Comparison of ENCODE assay signal across 9 cellular contexts in the genomic region with DNA sequence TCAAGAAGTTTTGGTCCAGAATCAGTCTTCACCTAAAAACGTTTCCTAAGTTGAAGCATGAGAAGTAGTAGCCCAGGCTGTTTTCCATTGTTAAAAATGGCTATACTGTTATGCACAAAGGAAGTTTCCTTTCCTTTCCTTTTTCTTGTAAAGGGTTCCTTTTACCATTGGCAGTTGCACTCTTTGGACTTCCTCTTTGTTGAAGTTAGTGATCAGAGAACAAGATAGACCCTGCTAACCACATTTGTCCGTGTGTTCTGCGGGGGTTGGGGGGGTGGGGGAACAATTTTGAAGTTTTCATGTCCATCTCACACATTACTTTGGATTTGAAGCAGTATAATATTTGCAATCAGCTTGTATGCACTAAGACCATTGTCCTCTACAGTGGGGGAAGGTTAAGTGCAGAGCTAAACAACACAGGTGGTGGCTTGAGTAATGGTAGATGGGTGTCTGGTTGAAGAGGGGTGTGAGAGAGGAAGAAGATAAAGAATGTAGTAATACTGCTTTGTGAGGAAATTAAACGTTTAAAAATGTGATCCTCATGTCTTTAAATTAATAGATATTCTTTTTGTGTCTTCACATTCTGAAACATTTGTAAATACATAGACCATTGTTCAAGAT. TPM values are rescaled to one million over a fixed set of nuclear protein-coding genes. Genes with fewer than 3 reads are reported as not detected.
DNase-seq lines count a peak whose midpoint lies in the region; ATAC-seq and TF ChIP-seq lines count a peak whose summit lies in the region.
"Had no signal": no experiment of that assay in that cellular context is flagged by ENCODE, and none has a peak within 500 bp of the region (broad histone marks: within the 10 kb centered on the region; RNA-seq: fewer than 3 reads in every experiment).

No MANE protein-coding gene starts in this region.

- H3K4me3 Mint-ChIP-seq in naive thymus-derived CD4-positive, alpha-beta T cell, result peak overlapping the region in 5 of 10 donors; percentile 55 to 87 (median 63)

- CTCF ChIA-PET in AG04449 (lab: Yijun Ruan, JAX), result interaction anchor here (0.9 to 2.2 kb wide), 5 partner anchors 9 to 191 kb away, joined by 3 to 9 read pairs (median 7); no protein-coding TSS in a partner anchor
- CTCF ChIA-PET in mammary epithelial cell (lab: Charles Lee; ENCODE audit: low non-redundant PET), result no interaction called here
- CTCF ChIA-PET in naive thymus-derived CD4-positive, alpha-beta T cell (lab: Charles Lee), result no interaction called here

- H3K79me2 ChIP-seq in Loucy (ENCODE audit: insufficient read depth, low read length) (no peaks in the 10 kb centered on the region), mammary epithelial cell (ENCODE audit: insufficient read depth, low read length) (peaks cover 60% of the 10 kb centered on the region)

- no peaks in the 10 kb centered on the region for H3K9me2 ChIP-seq in Loucy (replicated peaks; ENCODE audit: low read depth, low read length)

- H3K27ac ChIP-seq in mammary epithelial cell (ENCODE audit: insufficient read depth, low read depth, low read length), result peak overlapping the region; percentile 23
- H3K27ac ChIP-seq in naive thymus-derived CD4-positive, alpha-beta T cell (ENCODE audit: low read depth, low read length), result no peak overlapping the region

- in situ Hi-C loops in mammary epithelial cell (cut with MboI; ENCODE audit: low sequenced_read_pairs in 2 of 2), result no loop called here

- H3K4me3 ChIP-seq in AG04449 (ENCODE audit: low read depth, low read length), result peak overlapping the region; percentile 77
- peak overlapping the region; percentile 16 for H3K4me3 ChIP-seq in Loucy (ENCODE audit: low read length, poor library complexity, severe bottlenecking)
- H3K4me3 ChIP-seq in mammary epithelial cell (replicated peaks in 1 of 3; ENCODE audit: insufficient read depth in 1 of 3, low read depth in 2 of 3, low read length in 3 of 3), result peak overlapping the region; percentile 54 to 87 (median 85)
- H3K4me3 ChIP-seq in naive thymus-derived CD4-positive, alpha-beta T cell (ENCODE audit: low read length), result no peak overlapping the region

- H3K9me3 Mint-ChIP-seq in naive thymus-derived CD4-positive, alpha-beta T cell, result peaks cover 4 to 26% (median 11%) of the 10 kb centered on the region in 11 donors

- H3K9ac ChIP-seq in Loucy (ENCODE audit: low read depth, low read length, poor library complexity, severe bottlenecking) (peak overlapping the region; percentile 34), mammary epithelial cell (ENCODE audit: insufficient read depth, low read length) (peak overlapping the region; percentile 68)

- H3K36me3 ChIP-seq in Loucy (ENCODE audit: insufficient read depth, low read length) (no peaks in the 10 kb centered on the region), mammary epithelial cell (ENCODE audit: insufficient read depth, low read length) (peaks cover 2% of the 10 kb centered on the region)
- no peaks in the 10 kb centered on the region for H3K36me3 ChIP-seq in naive thymus-derived CD4-positive, alpha-beta T cell (ENCODE audit: control insufficient read depth in 2 of 3, insufficient read depth in 3 of 3, low read length in 3 of 3)

- H3K4me2 ChIP-seq in Loucy (ENCODE audit: low read depth, low read length, poor library complexity, severe bottlenecking) (peak overlapping the region; percentile 35), mammary epithelial cell (ENCODE audit: insufficient read depth, low read depth, low read length) (peak overlapping the region; percentile 74)

- H3K27ac Mint-ChIP-seq in naive thymus-derived CD4-positive, alpha-beta T cell, result no peak overlapping the region

- POLR2A ChIA-PET in AG04449 (lab: Yijun Ruan, JAX), result interaction anchor here (0.5 to 1.7 kb wide), 3 partner anchors 10 to 39 kb away, joined by 3 to 19 read pairs (median 10); no protein-coding TSS in a partner anchor
- POLR2A ChIA-PET in naive thymus-derived CD4-positive, alpha-beta T cell (lab: Charles Lee), result no interaction called here

- no peak for DNase-seq in AG04449 (ENCODE audit: low read depth, low spot score)
- no peak for DNase-seq in mammary epithelial cell
- DNase-seq in naive thymus-derived CD4-positive, alpha-beta T cell, result no peak
- DNase-seq in NCI-H446 (lab: John Stamatoyannopoulos, UW), result no peak
- no peak for DNase-seq in NCI-H748 treated with DMSO at 0.1 percent for 48 hours (lab: John Stamatoyannopoulos, UW)
- DNase-seq in middle frontal gyrus (ENCODE audit: extremely low spot score, low spot score), result no peak

- H4K20me1 ChIP-seq in Loucy (ENCODE audit: insufficient read depth, low read length, poor library complexity, severe bottlenecking) (no peaks in the 10 kb centered on the region), mammary epithelial cell (ENCODE audit: insufficient read depth, low read length) (no peaks in the 10 kb centered on the region)

- peak; percentile 33 for ATAC-seq in naive thymus-derived CD4-positive, alpha-beta T cell
- ATAC-seq in GM21619 (IDR thresholded peaks at IDR 0.05; ENCODE audit: unreplicated experiment), result no peak

- H3K27me3 Mint-ChIP-seq in naive thymus-derived CD4-positive, alpha-beta T cell, result peaks cover 41 to 72% (median 53%) of the 10 kb centered on the region in 5 donors

- H3K36me3 Mint-ChIP-seq in naive thymus-derived CD4-positive, alpha-beta T cell, result peaks cover 0 to 11% (median 4%) of the 10 kb centered on the region in 5 donors

- WGBS in mammary epithelial cell (ENCODE audit: low coverage, missing lambda C conversion rate), result 39% methylated on average over 4 of the region's 4 CpGs

- dilution Hi-C loops in mammary epithelial cell (cut with HindIII; ENCODE audit: low sequenced_read_pairs), result no loop called here

- peak overlapping the region; percentile 61 for H2AFZ ChIP-seq in Loucy (ENCODE audit: low read length)
- peak overlapping the region; percentile 5 for H2AFZ ChIP-seq in mammary epithelial cell (ENCODE audit: low read depth, low read length)

- no peaks in the 10 kb centered on the region for H3F3A ChIP-seq in Loucy (ENCODE audit: low read depth)

- no TSS peak for BruUV-seq in mammary epithelial cell (replicated peaks; lab: Mats Ljungman, UMichigan)

- peaks cover 5 to 14% (median 9%) of the 10 kb centered on the region in 7 donors for H3K4me1 Mint-ChIP-seq in naive thymus-derived CD4-positive, alpha-beta T cell

- H3K9me3 ChIP-seq in Loucy (ENCODE audit: insufficient read depth, low read depth, low read length) (peaks cover 15% of the 10 kb centered on the region; the same call in 1 of the 2 replicates), mammary epithelial cell (replicated peaks; ENCODE audit: insufficient read depth, low read length) (no peaks in the 10 kb centered on the region)
- peaks cover 0 to 7% (median 0%) of the 10 kb centered on the region in 3 experiments for H3K9me3 ChIP-seq in naive thymus-derived CD4-positive, alpha-beta T cell (ENCODE audit: control insufficient read depth in 2 of 3, low read length in 3 of 3)

- intact Hi-C loops in mammary epithelial cell (cut with micrococcal nuclease), result no loop called here
- intact Hi-C loops in naive thymus-derived CD4-positive, alpha-beta T cell (cut with micrococcal nuclease), result no loop called here

- peaks cover 25% of the 10 kb centered on the region for H3K4me1 ChIP-seq in Loucy (ENCODE audit: insufficient read depth, low read length, poor library complexity, severe bottlenecking)
- H3K4me1 ChIP-seq in mammary epithelial cell (ENCODE audit: insufficient read depth, low read length), result peaks cover 6% of the 10 kb centered on the region
- H3K4me1 ChIP-seq in naive thymus-derived CD4-positive, alpha-beta T cell (ENCODE audit: control insufficient read depth in 2 of 2, insufficient read depth in 2 of 2, low read length in 2 of 2), result no peaks in the 10 kb centered on the region

- no peaks in the 10 kb centered on the region for H3K27me3 ChIP-seq in Loucy (ENCODE audit: insufficient read depth, low read length, poor library complexity, severe bottlenecking)
- no peaks in the 10 kb centered on the region for H3K27me3 ChIP-seq in mammary epithelial cell (ENCODE audit: insufficient read depth, low read length)
- peaks cover 0 to 5% of the 10 kb centered on the region in 2 donors for H3K27me3 ChIP-seq in naive thymus-derived CD4-positive, alpha-beta T cell (ENCODE audit: control insufficient read depth in 2 of 2, insufficient read depth in 2 of 2, low read length in 2 of 2)

- TF ChIP-seq CTCF in AG04449 (IDR thresholded peaks at IDR 0.05; ENCODE audit: insufficient read depth, low read length, missing control alignments) (no peak), Loucy (conservative IDR thresholded peaks at IDR 0.05; ENCODE audit: low read length) (no peak), mammary epithelial cell (conservative IDR thresholded peaks at IDR 0.05 in 1 of 2, IDR thresholded peaks at IDR 0.05 in 1 of 2; ENCODE audit: extremely low read depth in 1 of 2, insufficient read depth in 1 of 2, low read depth in 1 of 2, low read length in 2 of 2) (no peak)

RNA-seq across cellular contexts. Expression of a gene that starts 1.4 kb away (rescaled TPM):
- 100 to 1,000 TPM in 1 of 2 donors, 10 to 100 TPM in 1; 50.5 to 173 TPM for total RNA-seq in mammary epithelial cell
- polyA plus RNA-seq in mammary epithelial cell, result 32.4 TPM
- polyA minus RNA-seq in mammary epithelial cell, result 109 TPM
- 10 to 100 TPM in 1 of 5 experiments, 1 to 10 TPM in 4; 1.1 to 16.9 (median 2.5) TPM for total RNA-seq in naive thymus-derived CD4-positive, alpha-beta T cell
- under 1 TPM; 0.03 to 0.22 TPM for polyA plus RNA-seq in naive thymus-derived CD4-positive, alpha-beta T cell

RNA-seq across cellular contexts. Expression of a gene that starts 31.3 kb away (rescaled TPM):
- 10 to 100 TPM; 18.2 to 68.2 TPM for total RNA-seq in mammary epithelial cell
- polyA plus RNA-seq in mammary epithelial cell, result 24.9 TPM
- polyA minus RNA-seq in mammary epithelial cell, result 35.5 TPM
- under 1 TPM in 4 of 5 experiments, not detected in 1; 0.51 to 0.59 (median 0.58) TPM for total RNA-seq in naive thymus-derived CD4-positive, alpha-beta T cell
- polyA plus RNA-seq in naive thymus-derived CD4-positive, alpha-beta T cell, result not detected

RNA-seq across cellular contexts. Expression of a gene that starts 56.2 kb away (rescaled TPM):
- total RNA-seq in mammary epithelial cell, result 1 to 10 TPM; 1.8 to 3.2 TPM
- 0.82 TPM for polyA plus RNA-seq in mammary epithelial cell
- polyA minus RNA-seq in mammary epithelial cell, result not detected
- total RNA-seq in naive thymus-derived CD4-positive, alpha-beta T cell, result under 1 TPM in 2 of 5 experiments, not detected in 3; 0.22 to 0.51 TPM
- polyA plus RNA-seq in naive thymus-derived CD4-positive, alpha-beta T cell, result not detected
- polyA plus RNA-seq: aorta had no signal

Comparison
In these comparisons a context has a peak if more than half of its experiments do, and no peak if none do; other contexts are left out.
1. RNA of a gene that starts 31.3 kb away (total RNA-seq): 18.2 to 68.2 TPM in mammary epithelial cell; 0.51 to 0.59 TPM in naive thymus-derived CD4-positive, alpha-beta T cell; every median in the first group is over 10 times any median in the second.